1 cellular context compared by ENCODE assay signal in the genomic region with DNA sequence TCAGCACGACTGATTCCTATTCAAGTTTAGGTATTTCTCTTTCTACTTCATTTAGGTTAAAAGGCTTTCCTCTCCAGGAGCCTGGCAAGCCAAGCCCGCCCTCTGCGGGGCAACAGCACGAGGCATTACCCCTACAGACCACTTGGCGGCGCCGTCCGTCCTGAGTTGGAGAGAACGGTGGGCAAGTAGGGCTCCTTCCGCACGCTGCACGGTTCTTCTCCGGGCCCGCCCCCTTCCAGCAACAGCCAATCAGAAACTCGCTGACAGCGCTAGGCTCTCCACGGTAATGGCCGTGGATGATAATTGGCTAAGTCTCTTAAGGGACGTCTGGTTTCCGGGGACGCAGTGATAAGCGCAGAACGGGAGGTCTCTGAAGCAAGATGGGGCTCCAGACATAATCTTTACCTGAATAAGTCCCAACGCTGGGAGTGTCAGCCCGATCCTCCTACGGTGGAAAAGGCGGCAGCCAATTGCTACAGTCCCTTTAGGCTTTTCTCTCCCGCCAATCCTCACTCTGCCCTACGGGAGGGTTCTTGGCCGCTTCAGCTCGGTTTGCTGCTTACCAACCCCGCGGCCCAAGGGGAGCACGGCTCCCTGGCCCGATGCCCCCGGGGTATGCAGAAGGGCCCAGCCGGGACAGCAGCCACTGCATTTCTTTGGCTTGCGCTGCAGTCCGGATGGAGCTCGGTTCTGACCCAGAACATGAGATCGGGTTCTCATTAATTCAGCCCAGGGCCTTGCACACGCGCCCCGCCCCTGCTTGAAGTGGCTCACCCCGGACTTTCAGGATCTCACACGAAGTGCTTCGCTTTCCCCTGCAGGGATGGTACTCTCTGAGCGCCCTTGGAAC.
TF ChIP-seq lines count a peak whose summit lies in the region.

No MANE protein-coding gene starts in this region.

TF ChIP-seq in HepG2, 621 proteins besides CTCF, POLR2A, EP300 and RAD21 (continued from another document and continues in another):
- TF ChIP-seq, protein P1, sequence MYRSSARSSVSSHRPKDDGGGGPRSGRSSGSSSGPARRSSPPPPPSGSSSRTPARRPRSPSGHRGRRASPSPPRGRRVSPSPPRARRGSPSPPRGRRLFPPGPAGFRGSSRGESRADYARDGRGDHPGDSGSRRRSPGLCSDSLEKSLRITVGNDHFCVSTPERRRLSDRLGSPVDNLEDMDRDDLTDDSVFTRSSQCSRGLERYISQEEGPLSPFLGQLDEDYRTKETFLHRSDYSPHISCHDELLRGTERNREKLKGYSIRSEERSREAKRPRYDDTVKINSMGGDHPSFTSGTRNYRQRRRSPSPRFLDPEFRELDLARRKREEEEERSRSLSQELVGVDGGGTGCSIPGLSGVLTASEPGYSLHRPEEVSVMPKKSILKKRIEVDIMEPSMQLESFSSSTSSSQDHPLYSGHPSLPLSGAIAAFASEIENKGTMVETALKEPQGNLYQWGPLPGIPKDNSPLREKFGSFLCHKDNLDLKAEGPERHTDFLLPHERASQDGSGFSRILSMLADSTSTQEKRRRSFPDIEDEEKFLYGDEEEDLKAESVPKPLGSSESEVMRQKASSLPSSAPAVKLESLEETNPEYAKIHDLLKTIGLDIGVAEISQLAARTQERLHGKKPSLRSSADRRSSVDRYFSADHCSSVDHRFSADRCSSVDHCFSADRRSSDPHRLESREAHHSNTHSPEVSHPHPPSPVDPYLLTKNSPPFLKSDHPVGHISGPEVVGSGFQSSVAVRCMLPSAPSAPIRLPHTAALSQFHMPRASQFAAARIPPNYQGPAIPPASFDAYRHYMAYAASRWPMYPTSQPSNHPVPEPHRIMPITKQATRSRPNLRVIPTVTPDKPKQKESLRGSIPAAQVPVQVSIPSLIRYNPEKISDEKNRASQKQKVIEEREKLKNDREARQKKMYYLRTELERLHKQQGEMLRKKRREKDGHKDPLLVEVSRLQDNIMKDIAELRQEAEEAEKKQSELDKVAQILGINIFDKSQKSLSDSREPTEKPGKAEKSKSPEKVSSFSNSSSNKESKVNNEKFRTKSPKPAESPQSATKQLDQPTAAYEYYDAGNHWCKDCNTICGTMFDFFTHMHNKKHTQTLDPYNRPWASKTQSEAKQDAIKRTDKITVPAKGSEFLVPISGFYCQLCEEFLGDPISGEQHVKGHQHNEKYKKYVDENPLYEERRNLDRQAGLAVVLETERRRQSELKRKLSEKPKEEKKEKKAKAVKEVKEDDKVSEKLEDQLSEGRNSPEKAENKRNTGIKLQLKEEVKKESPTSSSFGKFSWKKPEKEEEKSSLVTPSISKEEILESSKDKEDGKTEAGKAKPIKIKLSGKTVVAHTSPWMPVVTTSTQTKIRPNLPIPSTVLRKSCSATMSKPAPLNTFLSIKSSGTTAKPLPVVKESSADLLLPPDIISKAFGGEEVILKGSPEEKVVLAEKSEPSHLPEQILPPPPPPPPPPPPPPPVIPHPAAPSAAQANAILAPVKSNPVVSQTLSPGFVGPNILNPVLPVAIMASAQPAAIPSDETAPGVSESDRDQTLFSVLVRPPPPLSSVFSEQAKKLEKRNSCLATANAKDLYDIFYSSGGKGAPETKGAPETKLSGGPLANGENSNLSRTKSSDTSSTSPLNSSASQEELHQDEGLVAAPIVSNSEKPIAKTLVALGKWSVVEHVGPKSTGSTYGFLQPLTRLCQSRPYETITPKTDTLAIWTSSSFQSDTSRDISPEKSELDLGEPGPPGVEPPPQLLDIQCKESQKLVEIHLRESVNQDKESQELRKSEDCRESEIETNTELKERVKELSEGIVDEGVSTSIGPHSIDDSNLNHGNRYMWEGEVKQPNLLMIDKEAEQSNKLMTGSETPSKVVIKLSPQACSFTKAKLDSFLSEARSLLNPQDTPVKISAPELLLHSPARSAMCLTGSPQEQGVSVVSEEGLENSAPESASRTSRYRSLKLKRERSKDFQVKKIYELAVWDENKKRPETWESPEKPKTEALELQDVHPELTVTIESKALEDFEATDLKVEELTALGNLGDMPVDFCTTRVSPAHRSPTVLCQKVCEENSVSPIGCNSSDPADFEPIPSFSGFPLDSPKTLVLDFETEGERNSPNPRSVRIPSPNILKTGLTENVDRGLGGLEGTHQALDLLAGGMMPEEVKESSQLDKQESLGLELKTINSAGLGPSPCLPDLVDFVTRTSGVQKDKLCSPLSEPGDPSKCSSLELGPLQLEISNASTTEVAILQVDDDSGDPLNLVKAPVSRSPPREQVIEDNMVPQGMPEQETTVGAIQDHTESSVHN (CRISPR knock-in tag; IDR thresholded peaks at IDR 0.05) = no peak
- peak; percentile 68; the same call in 1 of the 2 replicates for TF ChIP-seq ZFP37 (CRISPR knock-in tag; IDR thresholded peaks at IDR 0.05; ENCODE audit: borderline replicate concordance)
- TF ChIP-seq MIER3 (CRISPR knock-in tag; IDR thresholded peaks at IDR 0.05; ENCODE audit: borderline replicate concordance) = peak; percentile 92; the same call in 1 of the 2 replicates
- TF ChIP-seq BRF2 (CRISPR knock-in tag; IDR thresholded peaks at IDR 0.05) = peak; percentile 40; the same call in 1 of the 2 replicates
- peak; percentile 86; the same call in 1 of the 2 replicates for TF ChIP-seq AHR (CRISPR knock-in tag; IDR thresholded peaks at IDR 0.05)
- TF ChIP-seq GLMP (CRISPR knock-in tag; IDR thresholded peaks at IDR 0.05; ENCODE audit: borderline replicate concordance) = no peak
- peak; percentile 90 for TF ChIP-seq THAP11 (CRISPR knock-in tag; IDR thresholded peaks at IDR 0.05)
- TF ChIP-seq ZNF496 (CRISPR knock-in tag; IDR thresholded peaks at IDR 0.05; ENCODE audit: insufficient replicate concordance) = no peak
- no peak for TF ChIP-seq ZNF10 (CRISPR knock-in tag; IDR thresholded peaks at IDR 0.05; ENCODE audit: borderline replicate concordance, low read depth)
- TF ChIP-seq HDAC2 (CRISPR knock-in tag; IDR thresholded peaks at IDR 0.05) = peak; percentile 71; the same call in 1 of the 2 replicates
- no peak for TF ChIP-seq ZNF33A (CRISPR knock-in tag; IDR thresholded peaks at IDR 0.05; ENCODE audit: borderline replicate concordance)
- TF ChIP-seq RBFOX2 (IDR thresholded peaks at IDR 0.05; ENCODE audit: low read depth, low read length) = peak; percentile 81
- TF ChIP-seq CREB1 (IDR thresholded peaks at IDR 0.05) = peak; percentile 81
- TF ChIP-seq CREB1 (CRISPR knock-in tag; IDR thresholded peaks at IDR 0.05) = peak; percentile 84
- no peak for TF ChIP-seq PLRG1 (conservative IDR thresholded peaks at IDR 0.05)
- TF ChIP-seq, protein P2, sequence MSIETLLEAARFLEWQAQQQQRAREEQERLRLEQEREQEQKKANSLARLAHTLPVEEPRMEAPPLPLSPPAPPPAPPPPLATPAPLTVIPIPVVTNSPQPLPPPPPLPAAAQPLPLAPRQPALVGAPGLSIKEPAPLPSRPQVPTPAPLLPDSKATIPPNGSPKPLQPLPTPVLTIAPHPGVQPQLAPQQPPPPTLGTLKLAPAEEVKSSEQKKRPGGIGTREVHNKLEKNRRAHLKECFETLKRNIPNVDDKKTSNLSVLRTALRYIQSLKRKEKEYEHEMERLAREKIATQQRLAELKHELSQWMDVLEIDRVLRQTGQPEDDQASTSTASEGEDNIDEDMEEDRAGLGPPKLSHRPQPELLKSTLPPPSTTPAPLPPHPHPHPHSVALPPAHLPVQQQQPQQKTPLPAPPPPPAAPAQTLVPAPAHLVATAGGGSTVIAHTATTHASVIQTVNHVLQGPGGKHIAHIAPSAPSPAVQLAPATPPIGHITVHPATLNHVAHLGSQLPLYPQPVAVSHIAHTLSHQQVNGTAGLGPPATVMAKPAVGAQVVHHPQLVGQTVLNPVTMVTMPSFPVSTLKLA (IDR thresholded peaks at IDR 0.05) = peak; percentile 33; the same call in 1 of the 2 replicates
- peak; percentile 62; the same call in 1 of the 2 replicates for TF ChIP-seq TOPORS (CRISPR knock-in tag; IDR thresholded peaks at IDR 0.05)
- TF ChIP-seq GMEB2 (CRISPR knock-in tag; IDR thresholded peaks at IDR 0.05; ENCODE audit: low read depth) = peak; percentile 88
- TF ChIP-seq WIZ (CRISPR knock-in tag; IDR thresholded peaks at IDR 0.05) = peak; percentile 96
- no peak for TF ChIP-seq SNAI1 (CRISPR knock-in tag; IDR thresholded peaks at IDR 0.05; ENCODE audit: borderline replicate concordance)
- TF ChIP-seq ZNF121 (CRISPR knock-in tag; IDR thresholded peaks at IDR 0.05) = no peak
- TF ChIP-seq, protein P3, sequence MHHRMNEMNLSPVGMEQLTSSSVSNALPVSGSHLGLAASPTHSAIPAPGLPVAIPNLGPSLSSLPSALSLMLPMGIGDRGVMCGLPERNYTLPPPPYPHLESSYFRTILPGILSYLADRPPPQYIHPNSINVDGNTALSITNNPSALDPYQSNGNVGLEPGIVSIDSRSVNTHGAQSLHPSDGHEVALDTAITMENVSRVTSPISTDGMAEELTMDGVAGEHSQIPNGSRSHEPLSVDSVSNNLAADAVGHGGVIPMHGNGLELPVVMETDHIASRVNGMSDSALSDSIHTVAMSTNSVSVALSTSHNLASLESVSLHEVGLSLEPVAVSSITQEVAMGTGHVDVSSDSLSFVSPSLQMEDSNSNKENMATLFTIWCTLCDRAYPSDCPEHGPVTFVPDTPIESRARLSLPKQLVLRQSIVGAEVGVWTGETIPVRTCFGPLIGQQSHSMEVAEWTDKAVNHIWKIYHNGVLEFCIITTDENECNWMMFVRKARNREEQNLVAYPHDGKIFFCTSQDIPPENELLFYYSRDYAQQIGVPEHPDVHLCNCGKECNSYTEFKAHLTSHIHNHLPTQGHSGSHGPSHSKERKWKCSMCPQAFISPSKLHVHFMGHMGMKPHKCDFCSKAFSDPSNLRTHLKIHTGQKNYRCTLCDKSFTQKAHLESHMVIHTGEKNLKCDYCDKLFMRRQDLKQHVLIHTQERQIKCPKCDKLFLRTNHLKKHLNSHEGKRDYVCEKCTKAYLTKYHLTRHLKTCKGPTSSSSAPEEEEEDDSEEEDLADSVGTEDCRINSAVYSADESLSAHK (CRISPR knock-in tag; IDR thresholded peaks at IDR 0.05; ENCODE audit: borderline replicate concordance) = no peak
- no peak for TF ChIP-seq U2AF1 (optimal IDR thresholded peaks at IDR 0.05; ENCODE audit: low read depth, low read length)
- TF ChIP-seq, protein P4, sequence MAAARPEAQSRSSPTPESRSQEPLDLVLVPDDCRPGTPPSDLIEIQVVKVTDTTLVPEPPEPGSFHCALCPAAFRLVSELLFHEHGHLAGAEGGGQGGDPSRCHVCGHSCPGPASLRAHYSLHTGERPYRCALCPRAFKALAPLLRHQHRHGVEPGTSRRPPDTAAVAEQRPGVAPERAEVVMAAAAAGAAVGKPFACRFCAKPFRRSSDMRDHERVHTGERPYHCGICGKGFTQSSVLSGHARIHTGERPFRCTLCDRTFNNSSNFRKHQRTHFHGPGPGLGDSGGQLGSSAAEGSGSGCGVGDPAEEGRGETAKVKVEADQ (CRISPR knock-in tag; IDR thresholded peaks at IDR 0.05; ENCODE audit: borderline replicate concordance) = peak; percentile 76
- peak; percentile 85; the same call in 1 of the 2 replicates for TF ChIP-seq ZNF501 (CRISPR knock-in tag; IDR thresholded peaks at IDR 0.05)
- TF ChIP-seq ZNF839 (CRISPR knock-in tag; IDR thresholded peaks at IDR 0.05; ENCODE audit: borderline replicate concordance) = no peak
- TF ChIP-seq, protein P5, sequence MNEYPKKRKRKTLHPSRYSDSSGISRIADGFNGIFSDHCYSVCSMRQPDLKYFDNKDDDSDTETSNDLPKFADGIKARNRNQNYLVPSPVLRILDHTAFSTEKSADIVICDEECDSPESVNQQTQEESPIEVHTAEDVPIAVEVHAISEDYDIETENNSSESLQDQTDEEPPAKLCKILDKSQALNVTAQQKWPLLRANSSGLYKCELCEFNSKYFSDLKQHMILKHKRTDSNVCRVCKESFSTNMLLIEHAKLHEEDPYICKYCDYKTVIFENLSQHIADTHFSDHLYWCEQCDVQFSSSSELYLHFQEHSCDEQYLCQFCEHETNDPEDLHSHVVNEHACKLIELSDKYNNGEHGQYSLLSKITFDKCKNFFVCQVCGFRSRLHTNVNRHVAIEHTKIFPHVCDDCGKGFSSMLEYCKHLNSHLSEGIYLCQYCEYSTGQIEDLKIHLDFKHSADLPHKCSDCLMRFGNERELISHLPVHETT (CRISPR knock-in tag; conservative IDR thresholded peaks at IDR 0.05) = 0 out of 2 replicates have a peak, but pooled peaks have one; percentile 17
- TF ChIP-seq ZNF546 (CRISPR knock-in tag; conservative IDR thresholded peaks at IDR 0.05) = 0 out of 2 replicates have a peak, but pooled peaks have one; percentile 63
- 0 out of 2 replicates have a peak, but pooled peaks have one; percentile 57 for TF ChIP-seq ZNF354B (CRISPR knock-in tag; IDR thresholded peaks at IDR 0.05)
- no peak for TF ChIP-seq SOX6 (IDR thresholded peaks at IDR 0.05)
- TF ChIP-seq SOX6 (CRISPR knock-in tag; IDR thresholded peaks at IDR 0.05) = peak; percentile 74
- peak; percentile 88; the same call in 1 of the 2 replicates for TF ChIP-seq ZNF44 (CRISPR knock-in tag; IDR thresholded peaks at IDR 0.05)
- TF ChIP-seq ZBTB34 (CRISPR knock-in tag; IDR thresholded peaks at IDR 0.05) = peak; percentile 10; the same call in 1 of the 2 replicates
- no peak for TF ChIP-seq NONO (IDR thresholded peaks at IDR 0.05)
- TF ChIP-seq NONO (CRISPR knock-in tag; conservative IDR thresholded peaks at IDR 0.05) = peak; percentile 75
